In genomic region chr12:121096199-121096798, GRCh38 we compare ENCODE assay signal across 9 cellular contexts. TPM values are rescaled to one million over a fixed set of nuclear protein-coding genes. Genes with fewer than 3 reads are reported as not detected.
DNase-seq lines count a peak whose midpoint lies in the region; ATAC-seq and TF ChIP-seq lines count a peak whose summit lies in the region.
"Had no signal": no experiment of that assay in that cellular context is flagged by ENCODE, and none has a peak within 500 bp of the region (broad histone marks: within the 10 kb centered on the region; RNA-seq: fewer than 3 reads in every experiment).

No MANE protein-coding gene starts in this region.

- TF ChIP-seq CTCF in heart left ventricle (IDR thresholded peaks at IDR 0.05) (peak in 4 of 12 donors; percentile 5 to 48 (median 19)), RWPE2 (IDR thresholded peaks at IDR 0.05; ENCODE audit: poor library complexity, severe bottlenecking) (peak; percentile 54), hepatocyte (IDR thresholded peaks at IDR 0.05; ENCODE audit: poor library complexity) (no peak), vagina (IDR thresholded peaks at IDR 0.05) (no peak)

- H3K9me2 ChIP-seq in hepatocyte (replicated peaks; ENCODE audit: insufficient read depth): no peaks in the 10 kb centered on the region

- H3K27me3 ChIP-seq in heart left ventricle (no peaks in the 10 kb centered on the region), RWPE2 (ENCODE audit: insufficient read depth, poor library complexity, severe bottlenecking) (peaks cover 5% of the 10 kb centered on the region), hepatocyte (no peaks in the 10 kb centered on the region), vagina (no peaks in the 10 kb centered on the region)

- peak overlapping the region in 8 of 12 donors; percentile 32 to 55 (median 42) for H3K4me3 ChIP-seq in heart left ventricle
- H3K4me3 ChIP-seq in RWPE2 (ENCODE audit: severe bottlenecking): no peak overlapping the region
- H3K4me3 ChIP-seq in hepatocyte: no peak overlapping the region
- H3K4me3 ChIP-seq in vagina: peak overlapping the region; percentile 25 to 35

- H2AFZ ChIP-seq in hepatocyte: peak overlapping the region; percentile 80

- no peaks in the 10 kb centered on the region for H3K79me2 ChIP-seq in hepatocyte

- no peak for DNase-seq in heart left ventricle
- no peak for DNase-seq in cardiac septum (ENCODE audit: low spot score)
- DNase-seq in RWPE2 (ENCODE audit: low spot score): no peak
- DNase-seq in hepatocyte (ENCODE audit: low spot score): no peak
- no peak for DNase-seq in vagina (ENCODE audit: extremely low spot score in 2 of 2)
- no peak for DNase-seq in activated CD4-positive, CD25-positive, alpha-beta regulatory T cell treated with anti-CD3 and anti-CD28 coated beads, Interleukin-2, amount 50 U/mL, for 72 hours
- DNase-seq in stimulated activated naive CD4-positive, alpha-beta T cell (lab: John Stamatoyannopoulos, UW): no peak
- DNase-seq in NCI-H187 (lab: John Stamatoyannopoulos, UW): no peak
- DNase-seq: NCI-H187 treated with DMSO at 0.1 percent for 48 hours had no signal

- peaks cover 0 to 12% (median 2%) of the 10 kb centered on the region in 12 donors for H3K9me3 ChIP-seq in heart left ventricle
- peaks cover 2% of the 10 kb centered on the region for H3K9me3 ChIP-seq in RWPE2 (ENCODE audit: severe bottlenecking)
- H3K9me3 ChIP-seq in hepatocyte (ENCODE audit: low read depth): no peaks in the 10 kb centered on the region
- H3K9me3 ChIP-seq in vagina: no peaks in the 10 kb centered on the region

- intact Hi-C loops in heart left ventricle (cut with DNase I): loop anchor here (1.0 to 10.0 kb wide), 8 partner anchors 34 to 514 kb away; partner anchors contain the start of gene POP5 (in 4 of the 10)
- intact Hi-C loops in cardiac septum (cut with DNase I): loop anchor here (2.0 to 10.0 kb wide), 2 partner anchors 33 to 511 kb away; partner anchors contain the start of gene POP5
- intact Hi-C loops in vagina (cut with DNase I): loop anchor here (10.0 kb wide), 1 partner anchor 501 kb away; no protein-coding TSS in a partner anchor

- H3K27ac ChIP-seq in heart left ventricle (peak overlapping the region in 1 of 12 donors; percentile 46), RWPE2 (ENCODE audit: poor library complexity, severe bottlenecking) (no peak overlapping the region), hepatocyte (no peak overlapping the region), vagina (no peak overlapping the region)

- peak overlapping the region; percentile 98 for H3K4me2 ChIP-seq in hepatocyte

- no peaks in the 10 kb centered on the region for H4K20me1 ChIP-seq in hepatocyte (ENCODE audit: insufficient read depth, poor library complexity, severe bottlenecking)

- H3K4me1 ChIP-seq in heart left ventricle (peaks cover 0 to 20% (median 9%) of the 10 kb centered on the region in 12 donors), RWPE2 (ENCODE audit: insufficient read depth, poor library complexity, severe bottlenecking) (no peaks in the 10 kb centered on the region), hepatocyte (ENCODE audit: insufficient read depth) (peaks cover 6% of the 10 kb centered on the region), vagina (peaks cover 12% of the 10 kb centered on the region)

- no peaks in the 10 kb centered on the region for H3K36me3 ChIP-seq in heart left ventricle
- H3K36me3 ChIP-seq in RWPE2 (ENCODE audit: low read depth): no peaks in the 10 kb centered on the region
- H3K36me3 ChIP-seq in hepatocyte (replicated peaks; ENCODE audit: insufficient read depth, low read depth): no peaks in the 10 kb centered on the region
- H3K36me3 ChIP-seq in vagina: no peaks in the 10 kb centered on the region

- ATAC-seq in heart left ventricle: no peak
- ATAC-seq in RWPE2 (ENCODE audit: low read depth): peak; percentile 31; the same call in 1 of the 3 replicates

- TF ChIP-seq POLR2A in heart left ventricle (IDR thresholded peaks at IDR 0.05): no peak
- TF ChIP-seq POLR2A in vagina (IDR thresholded peaks at IDR 0.05): no peak

- WGBS in heart left ventricle, 4 donors: 37 to 64% (median 49%) methylated on average over 6 to 11 of the region's 11 CpGs
- 39% methylated on average over 11 of the region's 11 CpGs for WGBS in hepatocyte (ENCODE audit: low lambda C conversion rate, missing lambda C conversion rate)

RNA-seq across cellular contexts. Expression of gene P2RX7, which starts 36.4 kb away (rescaled TPM):
- total RNA-seq in heart left ventricle (10 to 100 TPM in 1 of 9 donors, 1 to 10 TPM in 7, under 1 TPM in 1; 0.58 to 12.0 (median 1.8) TPM), cardiac septum (0.65 TPM), hepatocyte (0.80 and 0.90 TPM in 2 replicates), vagina (8.6 TPM)
- polyA plus RNA-seq in heart left ventricle (1 to 10 TPM in 1 of 2 donors, under 1 TPM in 1; 0.39 to 1.4 TPM), hepatocyte (1.1 and 1.7 TPM in 2 replicates)

RNA-seq across cellular contexts. Expression of gene OASL, which starts 57.3 kb away (rescaled TPM):
- 1 to 10 TPM in 2 of 9 donors, under 1 TPM in 6, not detected in 1; 0.32 to 5.0 (median 0.61) TPM for total RNA-seq in heart left ventricle
- polyA plus RNA-seq in heart left ventricle: under 1 TPM; 0.42 to 0.57 TPM
- 0.27 TPM for total RNA-seq in cardiac septum
- total RNA-seq in hepatocyte: 0.27 and 0.52 TPM in 2 replicates
- polyA plus RNA-seq in hepatocyte: 0.13 and 0.47 TPM in 2 replicates
- 0.98 TPM for total RNA-seq in vagina

Comparison
In these comparisons a context has a peak if more than half of its experiments do, and no peak if none do; other contexts are left out.
1. H3K4me3 ChIP-seq: peak in heart left ventricle (8 of 12) and vagina (2 of 2); none in RWPE2 (single experiment) and hepatocyte (single experiment).